In genomic region chr12:6166808-6167207, GRCh38 we compare ENCODE assay signal across 13 cellular contexts. TPM values are rescaled to one million over a fixed set of nuclear protein-coding genes. Genes with fewer than 3 reads are reported as not detected.
A peak's percentile ranks its signal among the peaks of the same experiment; 100 is the strongest.
DNase-seq lines count a peak whose midpoint lies in the region; ATAC-seq and TF ChIP-seq lines count a peak whose summit lies in the region.
"Had no signal": no experiment of that assay in that cellular context is flagged by ENCODE, and none has a peak within 500 bp of the region (broad histone marks: within the 10 kb centered on the region; RNA-seq: fewer than 3 reads in every experiment).

No MANE protein-coding gene starts in this region.

- peak overlapping the region; percentile 94 for H3K27ac Mint-ChIP-seq in activated CD8-positive, alpha-beta T cell treated with anti-CD3 and anti-CD28 coated beads for 36 hours
- peak overlapping the region in 4 of 10 donors; percentile 31 to 76 (median 70) for H3K27ac Mint-ChIP-seq in naive thymus-derived CD8-positive, alpha-beta T cell

- TF ChIP-seq POLR2A in gastroesophageal sphincter (IDR thresholded peaks at IDR 0.05) (no peak), spleen (IDR thresholded peaks at IDR 0.05) (no peak)

- no peak for TF ChIP-seq CTCF in HEK293 (tag by site-specific recombination; IDR thresholded peaks at IDR 0.05)
- TF ChIP-seq CTCF in activated CD8-positive, alpha-beta T cell treated with anti-CD3 and anti-CD28 coated beads for 36 hours (IDR thresholded peaks at IDR 0.05): no peak
- TF ChIP-seq CTCF in gastroesophageal sphincter (IDR thresholded peaks at IDR 0.05): no peak
- TF ChIP-seq CTCF in spleen (IDR thresholded peaks at IDR 0.05 in 8 of 11, conservative IDR thresholded peaks at IDR 0.05 in 3 of 11): no peak

- POLR2A ChIA-PET in HEK293 (lab: Yijun Ruan, JAX): no interaction called here
- POLR2A ChIA-PET in activated CD8-positive, alpha-beta T cell treated with anti-CD3 and anti-CD28 coated beads for 36 hours (lab: Charles Lee): interaction anchor here (0.7 kb wide), 1 partner anchor 25 kb away, joined by 3 read pairs; no protein-coding TSS in a partner anchor
- POLR2A ChIA-PET in naive thymus-derived CD8-positive, alpha-beta T cell (lab: Charles Lee): interaction anchor here (0.7 kb wide), 2 partner anchors 9 to 98 kb away, joined by 3 to 4 read pairs; no protein-coding TSS in a partner anchor

- no peak overlapping the region for H3K4me3 ChIP-seq in HEK293 (ENCODE audit: low read depth, low read length)
- no peak overlapping the region for H3K4me3 ChIP-seq in gastroesophageal sphincter
- H3K4me3 ChIP-seq in spleen: no peak overlapping the region

- H3K27ac ChIP-seq in HEK293 (ENCODE audit: extremely low read depth, low read depth, low read length): no peak overlapping the region
- peak overlapping the region in 3 of 4 donors; percentile 56 to 75 (median 70) for H3K27ac ChIP-seq in gastroesophageal sphincter
- H3K27ac ChIP-seq in spleen: peak overlapping the region in 5 of 8 donors; percentile 20 to 82 (median 77)

- H3K36me3 Mint-ChIP-seq in activated CD8-positive, alpha-beta T cell treated with anti-CD3 and anti-CD28 coated beads for 36 hours (ENCODE audit: low read depth): no peaks in the 10 kb centered on the region
- H3K36me3 Mint-ChIP-seq in naive thymus-derived CD8-positive, alpha-beta T cell: no peaks in the 10 kb centered on the region

- H3K9me3 ChIP-seq in HEK293 (ENCODE audit: control insufficient read depth, insufficient read depth, low read depth, low read length) (no peaks in the 10 kb centered on the region), gastroesophageal sphincter (no peaks in the 10 kb centered on the region), spleen (no peaks in the 10 kb centered on the region)

- H3K4me1 Mint-ChIP-seq in activated CD8-positive, alpha-beta T cell treated with anti-CD3 and anti-CD28 coated beads for 36 hours (ENCODE audit: low read depth): peaks cover 31% of the 10 kb centered on the region
- peaks cover 26 to 40% (median 38%) of the 10 kb centered on the region in 4 donors for H3K4me1 Mint-ChIP-seq in naive thymus-derived CD8-positive, alpha-beta T cell

- CTCF ChIA-PET in HEK293 (lab: Yijun Ruan, JAX): no interaction called here
- CTCF ChIA-PET in activated CD8-positive, alpha-beta T cell treated with anti-CD3 and anti-CD28 coated beads for 36 hours (lab: Charles Lee): interaction anchor here (2.2 to 3.8 kb wide), 3 partner anchors 27 to 112 kb away, joined by 10 to 16 read pairs (median 15); no protein-coding TSS in a partner anchor

- no peak for DNase-seq in activated CD8-positive, alpha-beta T cell treated with anti-CD3 and anti-CD28 coated beads for 36 hours
- DNase-seq in spleen (peak; percentile 74), NCI-H2081 treated with DMSO at 0.1 percent for 48 hours (lab: John Stamatoyannopoulos, UW) (no peak), NCI-H1417 treated with DMSO at 0.1 percent for 48 hours (lab: John Stamatoyannopoulos, UW) (no peak), NCI-H526 (lab: John Stamatoyannopoulos, UW) (no peak)
- DNase-seq in naive thymus-derived CD8-positive, alpha-beta T cell: no peak
- DNase-seq: activated effector memory CD4-positive, alpha-beta T cell treated with anti-CD3 and anti-CD28 coated beads, Interleukin-2, amount 50 U/mL, for 16 hours; GOT3; NCI-H1092 treated with DMSO at 0.1 percent for 48 hours; retina had no signal

- no peaks in the 10 kb centered on the region for H3K27me3 Mint-ChIP-seq in activated CD8-positive, alpha-beta T cell treated with anti-CD3 and anti-CD28 coated beads for 36 hours
- no peaks in the 10 kb centered on the region for H3K27me3 Mint-ChIP-seq in naive thymus-derived CD8-positive, alpha-beta T cell

- no peak for ATAC-seq in activated CD8-positive, alpha-beta T cell treated with anti-CD3 and anti-CD28 coated beads for 36 hours
- no peak for ATAC-seq in gastroesophageal sphincter
- ATAC-seq in naive thymus-derived CD8-positive, alpha-beta T cell: no peak

- no peaks in the 10 kb centered on the region for H3K36me3 ChIP-seq in HEK293 (ENCODE audit: control insufficient read depth in 2 of 2, insufficient read depth in 1 of 2, low read length in 2 of 2)
- H3K36me3 ChIP-seq in gastroesophageal sphincter: no peaks in the 10 kb centered on the region
- no peaks in the 10 kb centered on the region for H3K36me3 ChIP-seq in spleen

- no peak for TF ChIP-seq EP300 in gastroesophageal sphincter (IDR thresholded peaks at IDR 0.05)

- intact Hi-C loops in activated CD8-positive, alpha-beta T cell treated with anti-CD3 and anti-CD28 coated beads for 36 hours (cut with micrococcal nuclease): no loop called here
- intact Hi-C loops in spleen (cut with DNase I; ENCODE audit: low total_unique reads): no loop called here

- 79 to 96% methylated on average over 2 to 3 of the region's 6 CpGs for WGBS in gastroesophageal sphincter (ENCODE audit: low coverage in 1 of 2), 2 donors
- WGBS in spleen, 5 donors: 60 to 82% (median 71%) methylated on average over 6 of the region's 6 CpGs

- H3K27me3 ChIP-seq in gastroesophageal sphincter (no peaks in the 10 kb centered on the region), spleen (replicated peaks in 1 of 7) (no peaks in the 10 kb centered on the region)

- no peaks in the 10 kb centered on the region for H3K9me3 Mint-ChIP-seq in activated CD8-positive, alpha-beta T cell treated with anti-CD3 and anti-CD28 coated beads for 36 hours
- no peaks in the 10 kb centered on the region for H3K9me3 Mint-ChIP-seq in naive thymus-derived CD8-positive, alpha-beta T cell

- H3K4me1 ChIP-seq in HEK293 (ENCODE audit: control insufficient read depth, insufficient read depth, low read length): no peaks in the 10 kb centered on the region
- peaks cover 0 to 23% (median 9%) of the 10 kb centered on the region in 3 donors for H3K4me1 ChIP-seq in gastroesophageal sphincter
- H3K4me1 ChIP-seq in spleen: peaks cover 5 to 29% (median 15%) of the 10 kb centered on the region in 6 donors

- H3K4me3 Mint-ChIP-seq in activated CD8-positive, alpha-beta T cell treated with anti-CD3 and anti-CD28 coated beads for 36 hours: no peak overlapping the region
- peak overlapping the region in 2 of 10 donors; percentile 72 to 89 for H3K4me3 Mint-ChIP-seq in naive thymus-derived CD8-positive, alpha-beta T cell

TF ChIP-seq in HEK293, 187 proteins besides CTCF, POLR2A, EP300 and RAD21:
- TF ChIP-seq ZSCAN16 (tag by site-specific recombination; IDR thresholded peaks at IDR 0.05) (no peak), GLIS2 (tag by site-specific recombination; IDR thresholded peaks at IDR 0.05) (peak; percentile 30; the same call in 1 of the 2 replicates)

RNA-seq across cellular contexts. Expression of gene CD9, which starts 33.4 kb away (rescaled TPM):
- 1 to 10 TPM; 9.1 to 9.2 TPM for total RNA-seq in activated CD8-positive, alpha-beta T cell treated with anti-CD3 and anti-CD28 coated beads for 36 hours
- total RNA-seq in gastroesophageal sphincter: 100 to 1,000 TPM; 379 to 558 (median 468) TPM
- 100 to 1,000 TPM in 1 of 7 donors, 10 to 100 TPM in 6; 50.0 to 113 (median 75.7) TPM for total RNA-seq in spleen
- 10 to 100 TPM; 16.2 to 87.4 (median 50.6) TPM for polyA plus RNA-seq in spleen
- total RNA-seq in naive thymus-derived CD8-positive, alpha-beta T cell: 10 to 100 TPM in 1 of 2 experiments, 1 to 10 TPM in 1; 7.9 to 11.7 TPM
- 10 to 100 TPM; 23.4 to 43.4 (median 41.7) TPM for polyA plus RNA-seq in naive thymus-derived CD8-positive, alpha-beta T cell

RNA-seq across cellular contexts. Expression of gene VWF, which starts 42.3 kb away (rescaled TPM):
- total RNA-seq in activated CD8-positive, alpha-beta T cell treated with anti-CD3 and anti-CD28 coated beads for 36 hours: under 1 TPM; 0.11 to 0.13 TPM
- 100 to 1,000 TPM in 3 of 4 donors, 10 to 100 TPM in 1; 94.3 to 261 (median 162) TPM for total RNA-seq in gastroesophageal sphincter
- total RNA-seq in spleen: 100 to 1,000 TPM; 272 to 957 (median 395) TPM
- 10 to 100 TPM; 12.9 to 38.6 (median 15.5) TPM for polyA plus RNA-seq in spleen
- under 1 TPM; 0.08 to 0.60 TPM for total RNA-seq in naive thymus-derived CD8-positive, alpha-beta T cell
- polyA plus RNA-seq in naive thymus-derived CD8-positive, alpha-beta T cell: not detected
- total RNA-seq: Daoy had no signal

Comparison
In these comparisons a context has a peak if more than half of its experiments do, and no peak if none do; other contexts are left out.
1. RNA of gene CD9, which starts 33.4 kb away (total RNA-seq): 379 to 558 TPM in gastroesophageal sphincter and 50.0 to 113 TPM in spleen; 7.9 to 11.7 TPM in naive thymus-derived CD8-positive, alpha-beta T cell and 9.1 to 9.2 TPM in activated CD8-positive, alpha-beta T cell treated with anti-CD3 and anti-CD28 coated beads for 36 hours; every median in the first group is over 4 times any median in the second.
2. RNA of gene VWF, which starts 42.3 kb away (total RNA-seq): 272 to 957 TPM in spleen and 94.3 to 261 TPM in gastroesophageal sphincter; 0.08 to 0.60 TPM in naive thymus-derived CD8-positive, alpha-beta T cell and 0.11 to 0.13 TPM in activated CD8-positive, alpha-beta T cell treated with anti-CD3 and anti-CD28 coated beads for 36 hours; every median in the first group is over 10 times any median in the second.